Comparison of ENCODE assay signal across 16 cellular contexts in the genomic region with DNA sequence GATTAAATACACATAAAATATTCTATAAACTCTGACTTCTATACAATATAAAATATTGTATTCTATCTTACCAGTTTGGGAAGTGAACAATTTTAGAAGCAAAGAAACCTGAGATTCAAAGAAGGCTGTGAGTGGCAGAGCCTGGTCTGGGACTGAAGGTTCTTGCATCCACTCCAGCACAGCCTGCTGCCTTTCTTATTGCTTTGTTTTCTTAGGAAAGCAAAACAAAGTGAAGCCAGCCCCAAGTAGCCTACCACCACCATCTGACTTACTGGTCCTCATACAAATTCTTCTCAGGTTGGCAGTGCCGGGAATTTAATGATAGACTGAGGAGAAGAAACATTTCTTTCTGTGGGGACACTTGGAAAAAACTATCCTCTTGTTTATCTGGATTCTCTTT.
DNase-seq lines count a peak whose midpoint lies in the region; ATAC-seq and TF ChIP-seq lines count a peak whose summit lies in the region.
"Had no signal": no experiment of that assay in that cellular context is flagged by ENCODE, and none has a peak within 500 bp of the region (broad histone marks: within the 10 kb centered on the region; RNA-seq: fewer than 3 reads in every experiment).

No MANE protein-coding gene starts in this region.

- H3K4me3 ChIP-seq in thyroid gland (replicated peaks in 1 of 3) (no peak overlapping the region), lower leg skin (ENCODE audit: low read depth, poor library complexity, severe bottlenecking) (no peak overlapping the region), transverse colon (no peak overlapping the region)
- H3K4me3 ChIP-seq: A549, BLaER1, GM23248 had no signal

- no peaks in the 10 kb centered on the region for H3K4me1 ChIP-seq in thyroid gland
- no peaks in the 10 kb centered on the region for H3K4me1 ChIP-seq in transverse colon
- H3K4me1 ChIP-seq: A549, BLaER1, Caco-2 had no signal

- WGBS in thyroid gland, 2 donors: 36 to 46% methylated on average over 1 of the region's 1 CpG
- 96 to 100% methylated on average over 1 of the region's 1 CpG for WGBS in lower leg skin, 2 donors
- 83 to 89% methylated on average over 1 of the region's 1 CpG for WGBS in transverse colon (ENCODE audit: low coverage in 1 of 2), 2 donors

- intact Hi-C loops in thyroid gland (cut with DNase I) (no loop called here), lower leg skin (cut with DNase I; ENCODE audit: low total_unique reads) (no loop called here), transverse colon (cut with DNase I; ENCODE audit: low total_unique reads) (no loop called here)

- H3K36me3 ChIP-seq in thyroid gland: no peaks in the 10 kb centered on the region
- H3K36me3 ChIP-seq in transverse colon: no peaks in the 10 kb centered on the region
- H3K36me3 ChIP-seq: BLaER1 had no signal

- peak overlapping the region; percentile 38 for H3K27ac ChIP-seq in layer of hippocampus (ENCODE audit: low read depth, low read length)
- no peak overlapping the region for H3K27ac ChIP-seq in thyroid gland
- no peak overlapping the region for H3K27ac ChIP-seq in transverse colon
- H3K27ac ChIP-seq: A549, BLaER1, GM23248, HL-60 had no signal

- no peaks in the 10 kb centered on the region for H3K27me3 ChIP-seq in layer of hippocampus (ENCODE audit: control insufficient read depth, insufficient read depth, low read length)
- H3K27me3 ChIP-seq in thyroid gland: no peaks in the 10 kb centered on the region
- no peaks in the 10 kb centered on the region for H3K27me3 ChIP-seq in transverse colon
- H3K27me3 ChIP-seq: BLaER1 had no signal

- in situ Hi-C loops in transverse colon (cut with MboI; ENCODE audit: low pct_ligation_motif_present in 1 of 4, low pct_unique_long_range_greater_than_20kb in 1 of 4, low sequenced_read_pairs in 3 of 4): no loop called here

- ATAC-seq in GM18505 (IDR thresholded peaks at IDR 0.05; ENCODE audit: unreplicated experiment): no peak
- ATAC-seq: A549, HCT116 had no signal

- TF ChIP-seq POLR2A in thyroid gland (IDR thresholded peaks at IDR 0.05) (no peak), lower leg skin (IDR thresholded peaks at IDR 0.05) (no peak), transverse colon (IDR thresholded peaks at IDR 0.05) (no peak), GM18505 (IDR thresholded peaks at IDR 0.05; ENCODE audit: borderline replicate concordance, extremely low read depth, insufficient read depth, insufficient read length) (no peak)

- TF ChIP-seq CTCF in thyroid gland (IDR thresholded peaks at IDR 0.05): no peak
- no peak for TF ChIP-seq CTCF in lower leg skin (IDR thresholded peaks at IDR 0.05)
- no peak for TF ChIP-seq CTCF in transverse colon (IDR thresholded peaks at IDR 0.05)

- DNase-seq in astrocyte of the hippocampus (ENCODE audit: low read depth, low spot score) (peak; percentile 11), pons (ENCODE audit: low spot score) (peak; percentile 19), thyroid gland (peak; percentile 52 to 62), lower leg skin (ENCODE audit: low spot score in 2 of 2) (no peak), transverse colon (no peak)
- DNase-seq: Caco-2; CD8-positive, alpha-beta memory T cell; DND-41; GF-D8; GM23248 had no signal

- H3K9me3 ChIP-seq in thyroid gland: no peaks in the 10 kb centered on the region
- H3K9me3 ChIP-seq in transverse colon: no peaks in the 10 kb centered on the region
- H3K9me3 ChIP-seq: A549, Caco-2 had no signal

- no peak for TF ChIP-seq EP300 in transverse colon (IDR thresholded peaks at IDR 0.05; ENCODE audit: low read depth)

Comparison
In these comparisons a context has a peak if more than half of its experiments do, and no peak if none do; other contexts are left out.
1. DNase-seq: peak in astrocyte of the hippocampus (single experiment), pons (single experiment) and thyroid gland (2 of 2); none in lower leg skin (0 of 2) and transverse colon (single experiment).